9 cellular contexts compared by ENCODE assay signal in the genomic region with DNA sequence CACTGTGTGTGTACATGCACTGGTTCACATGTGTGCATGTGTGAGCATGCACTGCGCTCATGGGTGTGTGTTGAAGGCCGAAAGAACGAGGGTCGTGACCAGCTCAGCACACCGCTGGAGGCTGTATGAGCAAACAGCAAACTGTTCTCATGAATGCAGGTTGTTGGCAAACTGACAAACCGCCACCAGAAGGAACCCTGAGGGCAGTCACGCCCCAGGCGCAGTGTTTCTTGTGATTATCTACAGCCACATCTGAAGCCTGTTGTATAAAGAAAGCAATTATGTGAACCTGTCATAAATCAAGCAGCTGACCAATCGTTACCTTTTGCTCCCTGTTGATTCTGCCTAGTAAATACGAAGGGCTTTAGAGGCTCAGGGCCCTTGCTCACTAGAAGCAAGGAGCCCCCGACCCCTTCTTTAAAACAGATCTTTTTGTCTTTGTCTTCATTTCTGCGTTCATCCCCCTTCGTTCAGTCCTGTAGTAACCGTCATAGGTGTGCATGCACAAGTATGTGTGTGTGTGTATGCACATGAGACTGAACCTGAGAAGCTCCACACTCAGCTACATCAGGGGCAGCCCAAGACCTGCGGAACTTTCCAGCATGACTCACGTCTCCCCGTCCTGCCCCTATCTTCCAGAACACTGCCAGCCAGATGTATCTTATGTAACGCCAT. TPM values are rescaled to one million over a fixed set of nuclear protein-coding genes. Genes with fewer than 3 reads are reported as not detected.
DNase-seq lines count a peak whose midpoint lies in the region; ATAC-seq, FAIRE-seq and TF ChIP-seq lines count a peak whose summit lies in the region.
"Had no signal": no experiment of that assay in that cellular context is flagged by ENCODE, and none has a peak within 500 bp of the region (broad histone marks: within the 10 kb centered on the region; RNA-seq: fewer than 3 reads in every experiment).

No MANE protein-coding gene starts in this region.

- WGBS in A549 (ENCODE audit: missing lambda C conversion rate): 18% methylated on average over 15 of the region's 18 CpGs
- WGBS in H9 (ENCODE audit: extremely low coverage, insufficient read length, low lambda C conversion rate): no CpG with 5 or more reads among the region's 18 CpGs
- WGBS in lower leg skin, 2 donors: 30 to 35% methylated on average over 18 of the region's 18 CpGs

- peaks cover 10% of the 10 kb centered on the region in 2 experiments for H3K4me1 Mint-ChIP-seq in H9
- H3K4me1 Mint-ChIP-seq in activated CD4-positive, alpha-beta T cell treated with anti-CD3 and anti-CD28 coated beads, Interleukin-2, amount 10 ng/mL, durations not matched to agents 24 days and 14 days: peaks cover 13% of the 10 kb centered on the region

- no peak overlapping the region for H3K27ac Mint-ChIP-seq in H9
- no peak overlapping the region for H3K27ac Mint-ChIP-seq in activated CD4-positive, alpha-beta T cell treated with anti-CD3 and anti-CD28 coated beads, Interleukin-2, amount 10 ng/mL, durations not matched to agents 24 days and 14 days

- no peaks in the 10 kb centered on the region for H3K27me3 ChIP-seq in H9 (ENCODE audit: insufficient read depth, low read length)

- no peaks in the 10 kb centered on the region for H3K9me3 ChIP-seq in A549
- no peaks in the 10 kb centered on the region for H3K9me3 ChIP-seq in H9 (ENCODE audit: control insufficient read depth, low read depth, low read length)

- no peaks in the 10 kb centered on the region for H3K79me1 ChIP-seq in H9 (ENCODE audit: insufficient read depth, low read depth, low read length, poor library complexity, severe bottlenecking)

- H3K4me2 ChIP-seq in A549: peak overlapping the region; percentile 60
- no peak overlapping the region for H3K4me2 ChIP-seq in H9 (ENCODE audit: insufficient read depth, insufficient read length, low read length)

- H3K4me3 ChIP-seq in A549 (no peak overlapping the region), epithelial cell of esophagus (ENCODE audit: low read length) (no peak overlapping the region), lower leg skin (ENCODE audit: low read depth, poor library complexity, severe bottlenecking) (no peak overlapping the region)

- intact Hi-C loops in lower leg skin (cut with DNase I; ENCODE audit: low total_unique reads): no loop called here
- intact Hi-C loops in activated CD4-positive, alpha-beta T cell treated with anti-CD3 and anti-CD28 coated beads, Interleukin-2, amount 10 ng/mL, durations not matched to agents 24 days and 14 days (cut with micrococcal nuclease): no loop called here

- TF ChIP-seq CTCF in A549 (IDR thresholded peaks at IDR 0.05) (no peak), H9 (conservative IDR thresholded peaks at IDR 0.05) (no peak), epithelial cell of esophagus (IDR thresholded peaks at IDR 0.05; ENCODE audit: insufficient read depth, low read depth, low read length, missing control alignments) (no peak), lower leg skin (IDR thresholded peaks at IDR 0.05) (no peak)

- no peak for FAIRE-seq in A549 (lab: Jason Lieb, UNC)

- H3K4me1 ChIP-seq in A549: peaks cover 22% of the 10 kb centered on the region
- no peaks in the 10 kb centered on the region for H3K4me1 ChIP-seq in H9 (ENCODE audit: insufficient read depth, low read length)

- no peak for TF ChIP-seq EP300 in A549 (IDR thresholded peaks at IDR 0.05)

- ATAC-seq in A549: peak; percentile 86 to 87

- no peak overlapping the region for H3K18ac ChIP-seq in H9 (ENCODE audit: insufficient read length, low read depth, low read length)

- H3K23ac ChIP-seq in H9 (ENCODE audit: insufficient read length, low read depth, low read length): no peak overlapping the region

- H4K5ac ChIP-seq in H9 (ENCODE audit: insufficient read length, low read depth, low read length): no peak overlapping the region

- no peak overlapping the region for H4K91ac ChIP-seq in H9 (ENCODE audit: insufficient read length, low read depth, low read length)

- H3K4me3 Mint-ChIP-seq in H9: no peak overlapping the region
- H3K4me3 Mint-ChIP-seq in activated CD4-positive, alpha-beta T cell treated with anti-CD3 and anti-CD28 coated beads, Interleukin-2, amount 10 ng/mL, durations not matched to agents 24 days and 14 days: no peak overlapping the region

- H2AK5ac ChIP-seq in H9 (ENCODE audit: insufficient read length, low read length): no peak overlapping the region

- H2BK5ac ChIP-seq in H9 (ENCODE audit: insufficient read length, low read length): no peak overlapping the region

- CTCF ChIA-PET in A549 (lab: Yijun Ruan, JAX): interaction anchor here (0.6 to 4.9 kb wide), 4 partner anchors 9 to 171 kb away, joined by 3 to 28 read pairs (median 5); no protein-coding TSS in a partner anchor

- no peak for TF ChIP-seq RAD21 in A549 (conservative IDR thresholded peaks at IDR 0.05 in 1 of 2, IDR thresholded peaks at IDR 0.05 in 1 of 2)

- H2BK120ac ChIP-seq in H9 (ENCODE audit: low read depth, low read length, poor library complexity, severe bottlenecking): no peak overlapping the region

- H3K14ac ChIP-seq in H9 (ENCODE audit: insufficient read depth, low read length): no peak overlapping the region

- H3T11ph ChIP-seq in H9 (ENCODE audit: low read length): no peak overlapping the region

- H2BK15ac ChIP-seq in H9 (ENCODE audit: low read depth, low read length): no peak overlapping the region

- TF ChIP-seq POLR2A in A549 (IDR thresholded peaks at IDR 0.05; ENCODE audit: low read length) (no peak), lower leg skin (IDR thresholded peaks at IDR 0.05) (no peak)

- H3K27ac ChIP-seq in A549 (peak overlapping the region; percentile 44 to 58; a peak in 5 of 6 replicates), H9 (ENCODE audit: insufficient read length, low read depth, low read length) (no peak overlapping the region)

- peak in 1 of 2 experiments; percentile 68 for DNase-seq in A549 (ENCODE audit: low read depth in 1 of 2, low spot score in 1 of 2)
- DNase-seq in H9: no peak
- DNase-seq in OCI-M1 (lab: John Stamatoyannopoulos, UW): peak; percentile 97
- DNase-seq in epithelial cell of esophagus (ENCODE audit: low read depth): peak; percentile 96
- no peak for DNase-seq in T-helper 9 cell
- DNase-seq in occipital lobe (lab: John Stamatoyannopoulos, UW): no peak
- DNase-seq in lower leg skin (ENCODE audit: low spot score in 2 of 2): no peak
- DNase-seq in activated CD4-positive, alpha-beta T cell treated with anti-CD3 and anti-CD28 coated beads, Interleukin-2, amount 10 ng/mL, durations not matched to agents 24 days and 14 days: no peak
- DNase-seq: mesendoderm had no signal

- POLR2A ChIA-PET in A549 (lab: Yijun Ruan, JAX): no interaction called here

- H4K20me1 ChIP-seq in H9 (ENCODE audit: control insufficient read depth, insufficient read depth, insufficient read length): no peaks in the 10 kb centered on the region

- H3K9ac ChIP-seq in H9 (ENCODE audit: extremely low read depth, insufficient read length, low read length): no peak overlapping the region

- no peaks in the 10 kb centered on the region for H3K9me3 Mint-ChIP-seq in H9
- no peaks in the 10 kb centered on the region for H3K9me3 Mint-ChIP-seq in activated CD4-positive, alpha-beta T cell treated with anti-CD3 and anti-CD28 coated beads, Interleukin-2, amount 10 ng/mL, durations not matched to agents 24 days and 14 days

- H4K8ac ChIP-seq in H9 (replicated peaks; ENCODE audit: insufficient read length, low read depth, low read length): no peak overlapping the region

- no peak overlapping the region for H2BK20ac ChIP-seq in H9 (ENCODE audit: low read depth, low read length, poor library complexity, severe bottlenecking)

- no peak overlapping the region for H3K4ac ChIP-seq in H9 (ENCODE audit: low read depth, low read length)

- peak overlapping the region; percentile 46 for H3K56ac ChIP-seq in H9 (ENCODE audit: insufficient read length, low read depth, low read length)

- no peak overlapping the region for H2AFZ ChIP-seq in H9 (ENCODE audit: low read length)

- H3K79me2 ChIP-seq in H9 (ENCODE audit: insufficient read depth, low read length): no peaks in the 10 kb centered on the region

- peaks cover 5% of the 10 kb centered on the region for H3K27me3 Mint-ChIP-seq in H9 (ENCODE audit: low read depth)
- H3K27me3 Mint-ChIP-seq in activated CD4-positive, alpha-beta T cell treated with anti-CD3 and anti-CD28 coated beads, Interleukin-2, amount 10 ng/mL, durations not matched to agents 24 days and 14 days: peaks cover 50% of the 10 kb centered on the region

- H3K36me3 Mint-ChIP-seq in H9 (ENCODE audit: insufficient read depth in 1 of 3, low read depth in 3 of 3): no peaks in the 10 kb centered on the region
- no peaks in the 10 kb centered on the region for H3K36me3 Mint-ChIP-seq in activated CD4-positive, alpha-beta T cell treated with anti-CD3 and anti-CD28 coated beads, Interleukin-2, amount 10 ng/mL, durations not matched to agents 24 days and 14 days (ENCODE audit: low read depth)

- no peak overlapping the region for H2BK12ac ChIP-seq in H9 (ENCODE audit: insufficient read length, low read depth, low read length)

- H3K23me2 ChIP-seq in H9 (ENCODE audit: insufficient read length, low read depth, low read length, poor library complexity, severe bottlenecking): no peaks in the 10 kb centered on the region

TF ChIP-seq in A549, 52 proteins besides CTCF, POLR2A, EP300 and RAD21 (continues in another document):
- TF ChIP-seq MAFK (IDR thresholded peaks at IDR 0.05; ENCODE audit: partially characterized antibody) (no peak), GATA3 (IDR thresholded peaks at IDR 0.05; ENCODE audit: borderline replicate concordance) (peak; percentile 83), ZFP36 (IDR thresholded peaks at IDR 0.05; ENCODE audit: borderline replicate concordance, partially characterized antibody) (no peak), HEYL (CRISPR knock-in tag; IDR thresholded peaks at IDR 0.05) (no peak), KDM5A (IDR thresholded peaks at IDR 0.05) (no peak)

RNA-seq across cellular contexts. Expression of a gene that starts 16.8 kb away (rescaled TPM):
- polyA plus RNA-seq in A549 (2011; rRNA removed): 3.0 and 3.3 TPM in 2 replicates
- 5.8 and 8.1 TPM in 2 replicates for polyA plus RNA-seq in A549 (2012; cell fraction: cytosol; rRNA removed)
- 29.3 and 29.7 TPM in 2 replicates for polyA plus RNA-seq in A549 (2012; cell fraction: nucleus; rRNA removed)
- polyA plus RNA-seq in A549 (2017; fragmentation: RNase III; extraction: RNeasy Plus Mini Kit Qiagen cat#74134 plus additional on column Dnase treatment): 5.1 to 6.4 TPM (median 5.7 TPM) in 3 replicates
- 5.0 and 8.3 TPM in 2 replicates for polyA minus RNA-seq in A549 (2011; rRNA and poly(A)+ RNA removed)
- total RNA-seq in H9 (2021): 2.9 and 3.6 TPM in 2 replicates
- 0.47 TPM for total RNA-seq in occipital lobe
- 10 to 100 TPM; 61.0 to 88.1 (median 68.2) TPM for total RNA-seq in lower leg skin
- total RNA-seq in activated CD4-positive, alpha-beta T cell treated with anti-CD3 and anti-CD28 coated beads, Interleukin-2, amount 10 ng/mL, durations not matched to agents 24 days and 14 days: not detected in 2 replicates

Comparison
In these comparisons a context has a peak if more than half of its experiments do, and no peak if none do; other contexts are left out.
1. DNase-seq: peak in OCI-M1 (single experiment) and epithelial cell of esophagus (single experiment); none in H9 (single experiment), T-helper 9 cell (single experiment), occipital lobe (single experiment), lower leg skin (0 of 2) and activated CD4-positive, alpha-beta T cell treated with anti-CD3 and anti-CD28 coated beads, Interleukin-2, amount 10 ng/mL, durations not matched to agents 24 days and 14 days (single experiment).
2. RNA of a gene that starts 16.8 kb away (total RNA-seq): 61.0 to 88.1 TPM in lower leg skin; 2.9 to 3.6 TPM in H9, 0.47 TPM in occipital lobe (single experiment) and not detected in activated CD4-positive, alpha-beta T cell treated with anti-CD3 and anti-CD28 coated beads, Interleukin-2, amount 10 ng/mL, durations not matched to agents 24 days and 14 days; every median in the first group is over 10 times any median in the second.